Comparison of ENCODE assay signal across 25 cellular contexts in the genomic region with DNA sequence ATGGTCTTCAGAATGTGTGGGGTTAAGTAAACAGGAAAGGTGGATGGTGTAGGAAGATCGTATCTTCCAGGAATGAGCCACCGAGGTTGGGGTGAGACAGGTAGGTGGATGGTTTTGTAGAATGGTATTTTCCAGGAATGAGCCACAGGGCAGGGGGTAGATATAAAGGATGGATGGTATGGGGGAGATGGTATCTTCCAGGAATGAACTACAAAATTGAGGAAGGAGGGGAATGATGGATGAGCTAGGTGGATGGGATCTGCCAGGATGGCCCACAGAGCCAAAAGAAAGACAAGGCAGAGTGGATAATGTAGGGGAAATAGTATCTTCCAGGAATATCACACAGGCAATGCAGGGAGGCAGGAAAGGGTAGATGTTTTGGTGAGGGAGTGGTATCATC.
"Had no signal": no experiment of that assay in that cellular context is flagged by ENCODE, and none has a peak within 500 bp of the region (broad histone marks: within the 10 kb centered on the region; RNA-seq: fewer than 3 reads in every experiment).

No MANE protein-coding gene starts in this region.

- H3K27ac ChIP-seq: neural progenitor cell, ovary, parathyroid adenoma, psoas muscle, right lobe of liver, sigmoid colon, suprapubic skin, testis, tibial artery, transverse colon, upper lobe of left lung, vagina had no signal

- H3K27me3 ChIP-seq: neural progenitor cell, ovary, right lobe of liver, sigmoid colon, suprapubic skin, testis, tibial artery, transverse colon, upper lobe of left lung, vagina had no signal

- H3K4me1 ChIP-seq: neural progenitor cell, parathyroid adenoma, psoas muscle, right lobe of liver, sigmoid colon, suprapubic skin, testis, transverse colon, vagina had no signal

- H3K4me3 ChIP-seq: neural progenitor cell, ovary, psoas muscle, right lobe of liver, sigmoid colon, suprapubic skin, testis, tibial artery, transverse colon, upper lobe of left lung, vagina had no signal

- H3K36me3 ChIP-seq: neural progenitor cell, ovary, suprapubic skin, transverse colon, vagina had no signal

- H3K9me3 ChIP-seq: ovary, right lobe of liver, sigmoid colon, suprapubic skin, testis, transverse colon, vagina had no signal

- H3K4me2 ChIP-seq: neural progenitor cell had no signal

- H3K79me2 ChIP-seq: parathyroid adenoma had no signal

- DNase-seq: natural killer cell; occipital lobe; ovary; posterior cingulate gyrus; psoas muscle; right cardiac atrium; right lobe of liver; sigmoid colon; small intestine; stimulated activated CD4-positive, alpha-beta T cell treated with anti-CD3 and anti-CD28 coated beads, Interleukin-15, amount 100 ng/mL, for 24 hours; stimulated activated CD4-positive, alpha-beta T cell treated with anti-CD3 and anti-CD28 coated beads, Interleukin-2, amount 100 ng/mL, for 24 hours; stimulated activated CD4-positive, alpha-beta T cell treated with anti-CD3 and anti-CD28 coated beads, Interleukin-2, amount 100 ng/mL, for 48 hours; stimulated activated CD4-positive, alpha-beta T cell treated with anti-CD3 and anti-CD28 coated beads, Interleukin-4, amount 100 ng/mL, for 24 hours; stimulated activated naive B cell treated with anti-CD40 and anti-IgM and Interleukin-4, amounts not matched to agents 10 μg/mL and 1 μg/mL and 100 μg/mL, for 72 hours; stimulated activated naive CD4-positive, alpha-beta T cell treated with Interleukin-2 at 50 U/mL for 16 hours; substantia nigra; testis; tibial artery; transverse colon; upper lobe of left lung had no signal

- H3K9ac ChIP-seq: neural progenitor cell, parathyroid adenoma had no signal

- ATAC-seq: natural killer cell; psoas muscle; right cardiac atrium; right lobe of liver; stimulated activated effector memory CD8-positive, alpha-beta T cell treated with anti-CD3 and anti-CD28 coated beads, Interleukin-12 subunit alpha, Interleukin-12 subunit beta, amount 100 ng/mL, for 72 hours; stimulated activated naive B cell treated with anti-CD40 and anti-IgM and Interleukin-4, amounts not matched to agents 10 μg/mL and 1 μg/mL and 100 μg/mL, for 72 hours had no signal

- H2AFZ ChIP-seq: neural progenitor cell, parathyroid adenoma had no signal
